1 cellular context compared by ENCODE assay signal in genomic region chr19:18109363-18109730, GRCh38.
TF ChIP-seq lines count a peak whose summit lies in the region.

No MANE protein-coding gene starts in this region.

TF ChIP-seq in HepG2, 621 proteins besides CTCF, POLR2A, EP300 and RAD21 (continued from another document and continues in another):
- TF ChIP-seq ARID5B (CRISPR knock-in tag; IDR thresholded peaks at IDR 0.05) (peak; percentile 36; the same call in 1 of the 2 replicates), ZSCAN20 (CRISPR knock-in tag; IDR thresholded peaks at IDR 0.05; ENCODE audit: borderline replicate concordance) (no peak), STAG1 (CRISPR knock-in tag; IDR thresholded peaks at IDR 0.05) (no peak), ONECUT2 (CRISPR knock-in tag; IDR thresholded peaks at IDR 0.05) (peak; percentile 82), ZNF432 (CRISPR knock-in tag; IDR thresholded peaks at IDR 0.05; ENCODE audit: borderline replicate concordance) (no peak), ZMYM3 (CRISPR knock-in tag; IDR thresholded peaks at IDR 0.05) (peak; percentile 94), CHD4 (IDR thresholded peaks at IDR 0.05; ENCODE audit: borderline replicate concordance, low read length) (no peak), ZFP82 (CRISPR knock-in tag; IDR thresholded peaks at IDR 0.05; ENCODE audit: borderline replicate concordance) (no peak), XBP1 (CRISPR knock-in tag; IDR thresholded peaks at IDR 0.05) (no peak), SSRP1 (CRISPR knock-in tag; IDR thresholded peaks at IDR 0.05) (no peak; the same call in 1 of the 2 replicates), ZBTB33 (CRISPR knock-in tag; IDR thresholded peaks at IDR 0.05) (no peak), ZNF567 (CRISPR knock-in tag; IDR thresholded peaks at IDR 0.05; ENCODE audit: borderline replicate concordance) (no peak), ZFP36 (IDR thresholded peaks at IDR 0.05; ENCODE audit: borderline replicate concordance, low read depth, low read length, partially characterized antibody) (no peak), ZNF501 (CRISPR knock-in tag; IDR thresholded peaks at IDR 0.05) (no peak), SP5 (CRISPR knock-in tag; IDR thresholded peaks at IDR 0.05; ENCODE audit: borderline replicate concordance, low read depth) (0 out of 2 replicates have a peak, but pooled peaks have one; percentile 2), PAF1 (CRISPR knock-in tag; IDR thresholded peaks at IDR 0.05) (no peak), MEIS1 (CRISPR knock-in tag; IDR thresholded peaks at IDR 0.05; ENCODE audit: borderline replicate concordance) (no peak), MTF1 (CRISPR knock-in tag; IDR thresholded peaks at IDR 0.05) (no peak), TFAP4 (IDR thresholded peaks at IDR 0.05; ENCODE audit: borderline replicate concordance, low read depth) (peak; percentile 69; the same call in 1 of the 2 replicates), POLR2AphosphoS5 (IDR thresholded peaks at IDR 0.05; ENCODE audit: low read depth, low read length) (peak; percentile 31; the same call in 1 of the 2 replicates), HHEX (CRISPR knock-in tag; IDR thresholded peaks at IDR 0.05) (no peak), ZNF10 (CRISPR knock-in tag; IDR thresholded peaks at IDR 0.05; ENCODE audit: borderline replicate concordance, low read depth) (no peak), SRY (CRISPR knock-in tag; IDR thresholded peaks at IDR 0.05) (no peak), DMAP1 (CRISPR knock-in tag; IDR thresholded peaks at IDR 0.05) (peak; percentile 65; the same call in 1 of the 2 replicates), PHF5A (CRISPR knock-in tag; IDR thresholded peaks at IDR 0.05; ENCODE audit: low read depth, unreplicated experiment) (no peak), PRMT3 (CRISPR knock-in tag; IDR thresholded peaks at IDR 0.05; ENCODE audit: borderline replicate concordance, low read depth) (no peak), ZFP91 (CRISPR knock-in tag; IDR thresholded peaks at IDR 0.05; ENCODE audit: borderline replicate concordance) (peak; percentile 41; the same call in 1 of the 2 replicates), RFX3 (CRISPR knock-in tag; IDR thresholded peaks at IDR 0.05) (no peak), NPAS2 (CRISPR knock-in tag; IDR thresholded peaks at IDR 0.05; ENCODE audit: borderline replicate concordance) (no peak), ZSCAN25 (CRISPR knock-in tag; IDR thresholded peaks at IDR 0.05) (no peak), ASH2L (IDR thresholded peaks at IDR 0.05; ENCODE audit: insufficient read length, low read depth, low read length) (no peak), ETS1 (CRISPR knock-in tag; IDR thresholded peaks at IDR 0.05) (no peak; the same call in 1 of the 2 replicates), HCFC1 (IDR thresholded peaks at IDR 0.05; ENCODE audit: low read depth, low read length) (no peak), ARNT (IDR thresholded peaks at IDR 0.05) (no peak), TIGD3 (CRISPR knock-in tag; IDR thresholded peaks at IDR 0.05; ENCODE audit: borderline replicate concordance) (peak; percentile 53; the same call in 1 of the 2 replicates)
- TF ChIP-seq, protein P1, sequence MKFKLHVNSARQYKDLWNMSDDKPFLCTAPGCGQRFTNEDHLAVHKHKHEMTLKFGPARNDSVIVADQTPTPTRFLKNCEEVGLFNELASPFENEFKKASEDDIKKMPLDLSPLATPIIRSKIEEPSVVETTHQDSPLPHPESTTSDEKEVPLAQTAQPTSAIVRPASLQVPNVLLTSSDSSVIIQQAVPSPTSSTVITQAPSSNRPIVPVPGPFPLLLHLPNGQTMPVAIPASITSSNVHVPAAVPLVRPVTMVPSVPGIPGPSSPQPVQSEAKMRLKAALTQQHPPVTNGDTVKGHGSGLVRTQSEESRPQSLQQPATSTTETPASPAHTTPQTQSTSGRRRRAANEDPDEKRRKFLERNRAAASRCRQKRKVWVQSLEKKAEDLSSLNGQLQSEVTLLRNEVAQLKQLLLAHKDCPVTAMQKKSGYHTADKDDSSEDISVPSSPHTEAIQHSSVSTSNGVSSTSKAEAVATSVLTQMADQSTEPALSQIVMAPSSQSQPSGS (CRISPR knock-in tag; IDR thresholded peaks at IDR 0.05): 0 out of 2 replicates have a peak, but pooled peaks have one; percentile 16
- TF ChIP-seq, protein P2, sequence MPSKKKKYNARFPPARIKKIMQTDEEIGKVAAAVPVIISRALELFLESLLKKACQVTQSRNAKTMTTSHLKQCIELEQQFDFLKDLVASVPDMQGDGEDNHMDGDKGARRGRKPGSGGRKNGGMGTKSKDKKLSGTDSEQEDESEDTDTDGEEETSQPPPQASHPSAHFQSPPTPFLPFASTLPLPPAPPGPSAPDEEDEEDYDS (CRISPR knock-in tag; IDR thresholded peaks at IDR 0.05): no peak
- TF ChIP-seq, protein P3, sequence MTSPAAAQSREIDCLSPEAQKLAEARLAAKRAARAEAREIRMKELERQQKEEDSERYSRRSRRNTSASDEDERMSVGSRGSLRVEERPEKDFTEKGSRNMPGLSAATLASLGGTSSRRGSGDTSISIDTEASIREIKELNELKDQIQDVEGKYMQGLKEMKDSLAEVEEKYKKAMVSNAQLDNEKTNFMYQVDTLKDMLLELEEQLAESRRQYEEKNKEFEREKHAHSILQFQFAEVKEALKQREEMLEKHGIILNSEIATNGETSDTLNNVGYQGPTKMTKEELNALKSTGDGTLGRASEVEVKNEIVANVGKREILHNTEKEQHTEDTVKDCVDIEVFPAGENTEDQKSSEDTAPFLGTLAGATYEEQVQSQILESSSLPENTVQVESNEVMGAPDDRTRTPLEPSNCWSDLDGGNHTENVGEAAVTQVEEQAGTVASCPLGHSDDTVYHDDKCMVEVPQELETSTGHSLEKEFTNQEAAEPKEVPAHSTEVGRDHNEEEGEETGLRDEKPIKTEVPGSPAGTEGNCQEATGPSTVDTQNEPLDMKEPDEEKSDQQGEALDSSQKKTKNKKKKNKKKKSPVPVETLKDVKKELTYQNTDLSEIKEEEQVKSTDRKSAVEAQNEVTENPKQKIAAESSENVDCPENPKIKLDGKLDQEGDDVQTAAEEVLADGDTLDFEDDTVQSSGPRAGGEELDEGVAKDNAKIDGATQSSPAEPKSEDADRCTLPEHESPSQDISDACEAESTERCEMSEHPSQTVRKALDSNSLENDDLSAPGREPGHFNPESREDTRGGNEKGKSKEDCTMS (CRISPR knock-in tag; conservative IDR thresholded peaks at IDR 0.05): no peak
- TF ChIP-seq, protein P4, sequence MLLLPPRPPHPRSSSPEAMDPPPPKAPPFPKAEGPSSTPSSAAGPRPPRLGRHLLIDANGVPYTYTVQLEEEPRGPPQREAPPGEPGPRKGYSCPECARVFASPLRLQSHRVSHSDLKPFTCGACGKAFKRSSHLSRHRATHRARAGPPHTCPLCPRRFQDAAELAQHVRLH (CRISPR knock-in tag; IDR thresholded peaks at IDR 0.05; ENCODE audit: borderline replicate concordance, low read depth): no peak
- TF ChIP-seq, protein P5, sequence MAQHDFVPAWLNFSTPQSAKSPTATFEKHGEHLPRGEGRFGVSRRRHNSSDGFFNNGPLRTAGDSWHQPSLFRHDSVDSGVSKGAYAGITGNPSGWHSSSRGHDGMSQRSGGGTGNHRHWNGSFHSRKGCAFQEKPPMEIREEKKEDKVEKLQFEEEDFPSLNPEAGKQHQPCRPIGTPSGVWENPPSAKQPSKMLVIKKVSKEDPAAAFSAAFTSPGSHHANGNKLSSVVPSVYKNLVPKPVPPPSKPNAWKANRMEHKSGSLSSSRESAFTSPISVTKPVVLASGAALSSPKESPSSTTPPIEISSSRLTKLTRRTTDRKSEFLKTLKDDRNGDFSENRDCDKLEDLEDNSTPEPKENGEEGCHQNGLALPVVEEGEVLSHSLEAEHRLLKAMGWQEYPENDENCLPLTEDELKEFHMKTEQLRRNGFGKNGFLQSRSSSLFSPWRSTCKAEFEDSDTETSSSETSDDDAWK (CRISPR knock-in tag; IDR thresholded peaks at IDR 0.05): no peak
- TF ChIP-seq, protein P6, sequence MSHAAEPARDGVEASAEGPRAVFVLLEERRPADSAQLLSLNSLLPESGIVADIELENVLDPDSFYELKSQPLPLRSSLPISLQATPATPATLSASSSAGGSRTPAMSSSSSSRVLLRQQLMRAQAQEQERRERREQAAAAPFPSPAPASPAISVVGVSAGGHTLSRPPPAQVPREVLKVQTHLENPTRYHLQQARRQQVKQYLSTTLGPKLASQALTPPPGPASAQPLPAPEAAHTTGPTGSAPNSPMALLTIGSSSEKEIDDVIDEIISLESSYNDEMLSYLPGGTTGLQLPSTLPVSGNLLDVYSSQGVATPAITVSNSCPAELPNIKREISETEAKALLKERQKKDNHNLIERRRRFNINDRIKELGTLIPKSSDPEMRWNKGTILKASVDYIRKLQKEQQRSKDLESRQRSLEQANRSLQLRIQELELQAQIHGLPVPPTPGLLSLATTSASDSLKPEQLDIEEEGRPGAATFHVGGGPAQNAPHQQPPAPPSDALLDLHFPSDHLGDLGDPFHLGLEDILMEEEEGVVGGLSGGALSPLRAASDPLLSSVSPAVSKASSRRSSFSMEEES (CRISPR knock-in tag; IDR thresholded peaks at IDR 0.05): no peak
